Comparison of ENCODE assay signal across 1 cellular context in the genomic region with DNA sequence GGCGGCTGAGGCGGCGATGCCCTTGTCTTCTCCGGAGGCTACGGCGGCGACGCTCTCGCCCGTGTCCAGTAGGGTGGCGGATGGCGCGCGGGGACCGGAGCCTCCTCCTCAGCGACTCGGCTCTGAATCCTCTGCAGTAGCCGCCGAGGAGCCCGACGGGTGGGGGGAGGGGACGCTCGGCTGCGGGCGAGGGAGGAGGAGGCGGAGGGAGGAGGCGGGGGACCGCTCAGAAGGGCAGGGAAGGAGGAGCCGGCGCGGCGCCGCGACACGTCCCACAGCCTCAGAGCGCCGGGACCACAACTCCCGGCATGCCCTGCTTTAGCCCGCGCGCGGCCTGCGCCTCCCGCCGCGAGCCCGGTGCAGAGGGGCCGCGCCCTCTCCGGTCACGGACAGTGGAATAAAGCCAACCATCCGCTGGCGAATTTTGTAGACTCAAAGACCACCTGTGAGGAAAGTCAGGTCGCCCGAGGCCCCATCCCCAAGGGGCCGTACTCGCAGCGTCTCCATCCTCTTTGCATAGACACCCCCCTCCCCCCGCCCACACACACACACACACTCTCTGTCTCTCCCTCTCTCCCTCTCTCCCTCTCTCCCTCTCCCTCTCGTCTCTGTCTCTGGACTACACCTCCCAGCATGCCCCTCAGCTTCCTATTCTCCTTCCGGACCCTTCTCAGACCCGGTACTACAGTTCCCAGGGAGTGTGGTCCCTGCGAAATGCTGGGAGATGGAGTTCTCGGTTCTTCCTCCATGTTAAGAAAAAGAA.
TF ChIP-seq lines count a peak whose summit lies in the region.

Gene FAM168A, minus strand, starts transcription at position 157 of the 763 bp plus-strand sequence. CDS start 129,638 bp downstream, outside the sequence.

TF ChIP-seq in HepG2, 621 proteins besides CTCF, POLR2A, EP300 and RAD21 (continued from another document and continues in another):
- TF ChIP-seq ZBTB2 (CRISPR knock-in tag; IDR thresholded peaks at IDR 0.05; ENCODE audit: low read depth) (peak; percentile 83), MATR3 (CRISPR knock-in tag; IDR thresholded peaks at IDR 0.05) (no peak), NR2F6 (IDR thresholded peaks at IDR 0.05) (0 out of 2 replicates have a peak, but pooled peaks have one; percentile 27), NR2F6 (CRISPR knock-in tag; IDR thresholded peaks at IDR 0.05) (peak; percentile 39; the same call in 1 of the 2 replicates), CAMTA2 (CRISPR knock-in tag; IDR thresholded peaks at IDR 0.05; ENCODE audit: borderline replicate concordance) (no peak), SMARCE1 (IDR thresholded peaks at IDR 0.05; ENCODE audit: borderline replicate concordance) (no peak), ZNF331 (CRISPR knock-in tag; IDR thresholded peaks at IDR 0.05) (peak; percentile 19; the same call in 1 of the 2 replicates), TIGD3 (CRISPR knock-in tag; IDR thresholded peaks at IDR 0.05; ENCODE audit: borderline replicate concordance) (0 out of 2 replicates have a peak, but pooled peaks have one; percentile 30), ZNF441 (CRISPR knock-in tag; IDR thresholded peaks at IDR 0.05; ENCODE audit: borderline replicate concordance) (peak; percentile 8; the same call in 1 of the 2 replicates), ZBTB40 (IDR thresholded peaks at IDR 0.05) (peak; percentile 53; the same call in 1 of the 2 replicates), ZBTB40 (CRISPR knock-in tag; IDR thresholded peaks at IDR 0.05) (peak; percentile 58; the same call in 1 of the 2 replicates), PLRG1 (conservative IDR thresholded peaks at IDR 0.05) (no peak), ZFX (CRISPR knock-in tag; IDR thresholded peaks at IDR 0.05; ENCODE audit: low read depth) (peak; percentile 98), HDAC6 (IDR thresholded peaks at IDR 0.05; ENCODE audit: low read depth, low read length) (no peak), ZNF646 (CRISPR knock-in tag; IDR thresholded peaks at IDR 0.05) (no peak), ZNF709 (CRISPR knock-in tag; IDR thresholded peaks at IDR 0.05) (no peak), CCAR2 (optimal IDR thresholded peaks at IDR 0.05; ENCODE audit: low read depth, low read length) (peak; percentile 80), PAX8 (CRISPR knock-in tag; IDR thresholded peaks at IDR 0.05; ENCODE audit: borderline replicate concordance) (0 out of 2 replicates have a peak, but pooled peaks have one; percentile 81), ZNF703 (CRISPR knock-in tag; IDR thresholded peaks at IDR 0.05; ENCODE audit: borderline replicate concordance) (no peak), ZNF570 (CRISPR knock-in tag; IDR thresholded peaks at IDR 0.05; ENCODE audit: borderline replicate concordance) (no peak), ZNF629 (CRISPR knock-in tag; conservative IDR thresholded peaks at IDR 0.05) (no peak), RCOR2 (CRISPR knock-in tag; IDR thresholded peaks at IDR 0.05) (0 out of 2 replicates have a peak, but pooled peaks have one; percentile 14), TBX2 (CRISPR knock-in tag; IDR thresholded peaks at IDR 0.05; ENCODE audit: borderline replicate concordance) (peak; percentile 51; the same call in 1 of the 2 replicates), ZFAT (CRISPR knock-in tag; conservative IDR thresholded peaks at IDR 0.05) (no peak), HIVEP1 (CRISPR knock-in tag; IDR thresholded peaks at IDR 0.05) (no peak), ZNF431 (CRISPR knock-in tag; IDR thresholded peaks at IDR 0.05; ENCODE audit: borderline replicate concordance, low read depth) (no peak), ZNF75D (CRISPR knock-in tag; IDR thresholded peaks at IDR 0.05; ENCODE audit: borderline replicate concordance) (no peak), ZFP36L1 (CRISPR knock-in tag; IDR thresholded peaks at IDR 0.05) (no peak), AGO2 (optimal IDR thresholded peaks at IDR 0.05; ENCODE audit: low read depth, low read length) (peak; percentile 46), ZNF580 (CRISPR knock-in tag; IDR thresholded peaks at IDR 0.05; ENCODE audit: borderline replicate concordance, low read depth) (peak; percentile 23; the same call in 1 of the 2 replicates), PCBP1 (IDR thresholded peaks at IDR 0.05; ENCODE audit: borderline replicate concordance, low read depth, low read length) (peak; percentile 58; the same call in 1 of the 2 replicates)
- TF ChIP-seq, protein P1, sequence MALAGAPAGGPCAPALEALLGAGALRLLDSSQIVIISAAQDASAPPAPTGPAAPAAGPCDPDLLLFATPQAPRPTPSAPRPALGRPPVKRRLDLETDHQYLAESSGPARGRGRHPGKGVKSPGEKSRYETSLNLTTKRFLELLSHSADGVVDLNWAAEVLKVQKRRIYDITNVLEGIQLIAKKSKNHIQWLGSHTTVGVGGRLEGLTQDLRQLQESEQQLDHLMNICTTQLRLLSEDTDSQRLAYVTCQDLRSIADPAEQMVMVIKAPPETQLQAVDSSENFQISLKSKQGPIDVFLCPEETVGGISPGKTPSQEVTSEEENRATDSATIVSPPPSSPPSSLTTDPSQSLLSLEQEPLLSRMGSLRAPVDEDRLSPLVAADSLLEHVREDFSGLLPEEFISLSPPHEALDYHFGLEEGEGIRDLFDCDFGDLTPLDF (CRISPR knock-in tag; IDR thresholded peaks at IDR 0.05) = peak; percentile 84
